ENCODE assay signal across 10 cellular contexts in genomic region chr17:66829386-66829864, GRCh38. TPM values are rescaled to one million over a fixed set of nuclear protein-coding genes. Genes with fewer than 3 reads are reported as not detected.
DNase-seq lines count a peak whose midpoint lies in the region; ATAC-seq, FAIRE-seq and TF ChIP-seq lines count a peak whose summit lies in the region.
"Had no signal": no experiment of that assay in that cellular context is flagged by ENCODE, and none has a peak within 500 bp of the region (broad histone marks: within the 10 kb centered on the region; RNA-seq: fewer than 3 reads in every experiment).

No MANE protein-coding gene starts in this region.

- no peak overlapping the region for H3K27ac Mint-ChIP-seq in CD4-positive, CD25-positive, alpha-beta regulatory T cell
- H3K27ac Mint-ChIP-seq in astrocyte (ENCODE audit: unreplicated experiment) (no peak overlapping the region), chondrocyte (ENCODE audit: unreplicated experiment) (no peak overlapping the region)
- H3K27ac Mint-ChIP-seq: stimulated activated naive B cell treated with anti-CD40 and anti-IgM and Interleukin-4, amounts not matched to agents 10 μg/mL and 1 μg/mL and 100 μg/mL, for 72 hours had no signal

- FAIRE-seq in astrocyte (lab: Jason Lieb, UNC) (no peak), keratinocyte (lab: Jason Lieb, UNC) (no peak)

- H3K4me3 Mint-ChIP-seq in CD4-positive, CD25-positive, alpha-beta regulatory T cell, result no peak overlapping the region
- no peak overlapping the region for H3K4me3 Mint-ChIP-seq in astrocyte (ENCODE audit: unreplicated experiment)
- no peak overlapping the region for H3K4me3 Mint-ChIP-seq in chondrocyte (ENCODE audit: unreplicated experiment)
- H3K4me3 Mint-ChIP-seq: central memory CD8-positive, alpha-beta T cell; stimulated activated naive B cell treated with anti-CD40 and anti-IgM and Interleukin-4, amounts not matched to agents 10 μg/mL and 1 μg/mL and 100 μg/mL, for 72 hours had no signal

- no peak overlapping the region for H2AFZ ChIP-seq in astrocyte (ENCODE audit: low read depth, low read length)
- no peak overlapping the region for H2AFZ ChIP-seq in keratinocyte (ENCODE audit: control insufficient read depth, low read length)

- peak in 2 of 3 donors; percentile 12 to 28 for DNase-seq in CD4-positive, CD25-positive, alpha-beta regulatory T cell
- DNase-seq in HuH-7.5 (ENCODE audit: low spot score), result peak; percentile 66
- peak; percentile 61 for DNase-seq in astrocyte (ENCODE audit: low read depth)
- DNase-seq in keratinocyte (ENCODE audit: low read depth, low spot score), result peak; percentile 5
- DNase-seq in upper lobe of right lung, result no peak
- no peak for DNase-seq in chondrocyte (ENCODE audit: low spot score)
- DNase-seq: stimulated activated naive B cell treated with anti-CD40 and anti-IgM and Interleukin-4, amounts not matched to agents 10 μg/mL and 1 μg/mL and 100 μg/mL, for 72 hours had no signal

- H3K9me1 ChIP-seq in keratinocyte (ENCODE audit: control insufficient read depth, extremely low read depth, insufficient read depth, low read length), result no peaks in the 10 kb centered on the region

- H3K4me1 ChIP-seq in CD4-positive, CD25-positive, alpha-beta regulatory T cell (ENCODE audit: control insufficient read depth, insufficient read depth, low read length, poor library complexity, severe bottlenecking), result no peaks in the 10 kb centered on the region
- H3K4me1 ChIP-seq in astrocyte (ENCODE audit: insufficient read depth, low read length) (no peaks in the 10 kb centered on the region), keratinocyte (ENCODE audit: control insufficient read depth, extremely low read depth, insufficient read depth, low read length) (no peaks in the 10 kb centered on the region), upper lobe of right lung (no peaks in the 10 kb centered on the region)

- ATAC-seq in CD4-positive, CD25-positive, alpha-beta regulatory T cell (ENCODE audit: low read depth in 2 of 2), result no peak
- ATAC-seq in upper lobe of right lung (peak; percentile 87), GM18907 (IDR thresholded peaks at IDR 0.05; ENCODE audit: unreplicated experiment) (no peak), GM21717 (IDR thresholded peaks at IDR 0.05; ENCODE audit: unreplicated experiment) (no peak)

- H3K79me2 ChIP-seq in astrocyte (ENCODE audit: insufficient read depth, low read length), result no peaks in the 10 kb centered on the region
- no peaks in the 10 kb centered on the region for H3K79me2 ChIP-seq in keratinocyte (ENCODE audit: control insufficient read depth, insufficient read depth, low read length)

- H3K9ac ChIP-seq in astrocyte (ENCODE audit: low read length) (no peak overlapping the region), keratinocyte (ENCODE audit: control insufficient read depth, extremely low read depth, insufficient read depth, low read length) (no peak overlapping the region)

- no peak overlapping the region for H3K4me3 ChIP-seq in CD4-positive, CD25-positive, alpha-beta regulatory T cell (ENCODE audit: low read depth, low read length)
- H3K4me3 ChIP-seq in astrocyte (ENCODE audit: insufficient read depth, low read depth, low read length) (no peak overlapping the region), keratinocyte (ENCODE audit: control insufficient read depth in 2 of 3, extremely low read depth in 1 of 3, insufficient read depth in 2 of 3, low read depth in 1 of 3, low read length in 3 of 3) (no peak overlapping the region), upper lobe of right lung (no peak overlapping the region)

- H3K36me3 ChIP-seq in CD4-positive, CD25-positive, alpha-beta regulatory T cell (ENCODE audit: control insufficient read depth, insufficient read depth, low read length), result no peaks in the 10 kb centered on the region
- H3K36me3 ChIP-seq in astrocyte (ENCODE audit: insufficient read depth, low read length), result no peaks in the 10 kb centered on the region
- H3K36me3 ChIP-seq in keratinocyte (ENCODE audit: control insufficient read depth in 2 of 2, extremely low read depth in 1 of 2, insufficient read depth in 2 of 2, low read length in 2 of 2), result no peaks in the 10 kb centered on the region
- no peaks in the 10 kb centered on the region for H3K36me3 ChIP-seq in upper lobe of right lung

- peaks cover 47% of the 10 kb centered on the region for H3K27me3 Mint-ChIP-seq in CD4-positive, CD25-positive, alpha-beta regulatory T cell
- H3K27me3 Mint-ChIP-seq in astrocyte (ENCODE audit: low read depth, unreplicated experiment) (peaks cover 47% of the 10 kb centered on the region), chondrocyte (ENCODE audit: low read depth) (peaks cover 49% of the 10 kb centered on the region)

- intact Hi-C loops in upper lobe of right lung (cut with DNase I), result no loop called here

- peaks cover 0 to 7% (median 0%) of the 10 kb centered on the region in 7 donors for H3K9me3 Mint-ChIP-seq in CD4-positive, CD25-positive, alpha-beta regulatory T cell
- H3K9me3 Mint-ChIP-seq in astrocyte (ENCODE audit: unreplicated experiment), result no peaks in the 10 kb centered on the region
- no peaks in the 10 kb centered on the region for H3K9me3 Mint-ChIP-seq in chondrocyte (ENCODE audit: low read depth)
- H3K9me3 Mint-ChIP-seq: central memory CD8-positive, alpha-beta T cell had no signal

- H3K4me1 Mint-ChIP-seq in CD4-positive, CD25-positive, alpha-beta regulatory T cell, result peaks cover 0 to 4% (median 1%) of the 10 kb centered on the region in 4 donors
- H3K4me1 Mint-ChIP-seq in astrocyte (ENCODE audit: low read depth, unreplicated experiment) (no peaks in the 10 kb centered on the region), chondrocyte (ENCODE audit: low read depth) (peaks cover 4% of the 10 kb centered on the region)
- H3K4me1 Mint-ChIP-seq: central memory CD8-positive, alpha-beta T cell had no signal

- H4K20me1 ChIP-seq in astrocyte (ENCODE audit: insufficient read depth, low read length), result peaks cover 9% of the 10 kb centered on the region
- H4K20me1 ChIP-seq in keratinocyte (ENCODE audit: control insufficient read depth, extremely low read depth, insufficient read depth, low read length), result no peaks in the 10 kb centered on the region

- H3K36me3 Mint-ChIP-seq in CD4-positive, CD25-positive, alpha-beta regulatory T cell, result no peaks in the 10 kb centered on the region
- H3K36me3 Mint-ChIP-seq in astrocyte (ENCODE audit: low read depth, unreplicated experiment) (no peaks in the 10 kb centered on the region), chondrocyte (ENCODE audit: low read depth) (no peaks in the 10 kb centered on the region)
- H3K36me3 Mint-ChIP-seq: stimulated activated naive B cell treated with anti-CD40 and anti-IgM and Interleukin-4, amounts not matched to agents 10 μg/mL and 1 μg/mL and 100 μg/mL, for 72 hours had no signal

- H3K9me3 ChIP-seq in CD4-positive, CD25-positive, alpha-beta regulatory T cell (ENCODE audit: control insufficient read depth in 2 of 2, low read length in 2 of 2), result no peaks in the 10 kb centered on the region
- H3K9me3 ChIP-seq in astrocyte (ENCODE audit: insufficient read depth, low read depth, low read length), result peaks cover 3% of the 10 kb centered on the region
- no peaks in the 10 kb centered on the region for H3K9me3 ChIP-seq in keratinocyte (ENCODE audit: control insufficient read depth, low read depth, low read length)
- no peaks in the 10 kb centered on the region for H3K9me3 ChIP-seq in upper lobe of right lung

- dilution Hi-C loops in keratinocyte (cut with MboI; ENCODE audit: extremely low pct_ligation_motif_present, low sequenced_read_pairs), result no loop called here

- peak overlapping the region; percentile 39 for H3K4me2 ChIP-seq in astrocyte (ENCODE audit: low read length)
- H3K4me2 ChIP-seq in keratinocyte (ENCODE audit: control insufficient read depth, extremely low read depth, insufficient read depth, low read depth, low read length), result no peak overlapping the region

- H3K27ac ChIP-seq in CD4-positive, CD25-positive, alpha-beta regulatory T cell (ENCODE audit: insufficient read depth, low read length, poor library complexity, severe bottlenecking), result no peak overlapping the region
- no peak overlapping the region for H3K27ac ChIP-seq in astrocyte (ENCODE audit: low read depth, low read length)
- no peak overlapping the region for H3K27ac ChIP-seq in keratinocyte (ENCODE audit: control insufficient read depth, insufficient read depth, low read length)
- no peak overlapping the region for H3K27ac ChIP-seq in upper lobe of right lung

- TF ChIP-seq CTCF in astrocyte (IDR thresholded peaks at IDR 0.05; ENCODE audit: insufficient read depth, low read depth, low read length), result no peak
- TF ChIP-seq CTCF in keratinocyte (optimal IDR thresholded peaks at IDR 0.05 in 1 of 3, IDR thresholded peaks at IDR 0.05 in 1 of 3, conservative IDR thresholded peaks at IDR 0.05 in 1 of 3; ENCODE audit: extremely low read depth in 1 of 3, insufficient read depth in 2 of 3, low read length in 3 of 3), result no peak
- no peak for TF ChIP-seq CTCF in upper lobe of right lung (IDR thresholded peaks at IDR 0.05)
- no peak for TF ChIP-seq CTCF in chondrocyte (IDR thresholded peaks at IDR 0.05)

- H3K27me3 ChIP-seq in CD4-positive, CD25-positive, alpha-beta regulatory T cell (ENCODE audit: control insufficient read depth, insufficient read depth, low read length), result peaks cover 17% of the 10 kb centered on the region
- H3K27me3 ChIP-seq in astrocyte (ENCODE audit: insufficient read depth, low read length), result peaks cover 23% of the 10 kb centered on the region
- H3K27me3 ChIP-seq in keratinocyte (ENCODE audit: control insufficient read depth, extremely low read depth, insufficient read depth, low read length), result peaks cover 20% of the 10 kb centered on the region
- peaks cover 25% of the 10 kb centered on the region for H3K27me3 ChIP-seq in upper lobe of right lung

RNA-seq across cellular contexts. Expression of gene CACNG5, which starts 5.5 kb away (rescaled TPM):
- total RNA-seq in CD4-positive, CD25-positive, alpha-beta regulatory T cell, result not detected
- polyA plus RNA-seq in CD4-positive, CD25-positive, alpha-beta regulatory T cell, result not detected
- not detected in 2 replicates for total RNA-seq in astrocyte
- not detected in 3 replicates for polyA plus RNA-seq in keratinocyte
- not detected for polyA plus RNA-seq in keratinocyte (2011; ENCODE audit: low read depth)
- polyA plus RNA-seq in keratinocyte (2011; cell fraction: cytosol; rRNA removed), result not detected in 2 replicates
- not detected in 2 replicates for polyA plus RNA-seq in keratinocyte (2011; cell fraction: nucleus; rRNA removed)
- polyA plus RNA-seq in keratinocyte (2012; ENCODE audit: low replicate concordance), result not detected in 2 replicates
- polyA minus RNA-seq in keratinocyte, result not detected in 3 replicates
- not detected for polyA minus RNA-seq in keratinocyte (2011; cell fraction: cytosol; rRNA and poly(A)+ RNA removed)
- polyA minus RNA-seq in keratinocyte (2011; cell fraction: nucleus; rRNA and poly(A)+ RNA removed), result not detected in 2 replicates
- not detected for total RNA-seq in upper lobe of right lung
- not detected in 3 replicates for total RNA-seq in chondrocyte

Comparison
In these comparisons a context has a peak if more than half of its experiments do, and no peak if none do; other contexts are left out.
1. DNase-seq: peak in CD4-positive, CD25-positive, alpha-beta regulatory T cell (2 of 3), HuH-7.5 (single experiment), astrocyte (single experiment) and keratinocyte (single experiment); none in upper lobe of right lung (single experiment) and chondrocyte (single experiment).